ENCODE assay signal across 23 cellular contexts in the genomic region with DNA sequence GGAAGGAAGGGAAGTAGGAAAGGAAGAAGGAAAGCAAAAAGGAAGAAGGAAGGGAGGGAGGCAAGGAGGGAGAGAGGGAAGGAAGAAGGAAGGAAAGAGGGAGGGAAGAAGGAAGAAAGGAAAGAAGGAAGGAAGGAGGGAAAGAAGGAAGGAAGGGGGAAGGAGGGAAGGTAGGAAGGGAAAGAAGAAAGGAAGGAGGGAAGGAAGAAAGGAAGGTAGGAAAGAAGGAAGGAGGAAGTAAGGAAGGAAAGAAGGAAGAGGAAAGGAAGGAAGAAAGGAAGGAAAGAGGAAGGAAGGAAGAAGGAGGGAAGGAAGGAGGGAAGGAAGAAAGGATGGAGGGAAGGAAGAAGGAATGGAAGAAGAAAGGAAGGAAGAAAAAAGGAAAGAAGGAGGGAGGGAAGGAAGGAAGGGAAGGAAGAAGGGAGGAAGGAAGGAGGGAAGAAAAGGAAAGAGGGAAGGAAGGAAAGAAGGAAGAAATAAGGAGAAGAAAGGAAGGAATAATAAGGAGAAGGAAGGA. TPM values are rescaled to one million over a fixed set of nuclear protein-coding genes. Genes with fewer than 3 reads are reported as not detected.
DNase-seq lines count a peak whose midpoint lies in the region; ATAC-seq, FAIRE-seq and TF ChIP-seq lines count a peak whose summit lies in the region.
"Had no signal": no experiment of that assay in that cellular context is flagged by ENCODE, and none has a peak within 500 bp of the region (broad histone marks: within the 10 kb centered on the region; RNA-seq: fewer than 3 reads in every experiment).

No MANE protein-coding gene starts in this region.

- H3K4me3 ChIP-seq in HEK293 (ENCODE audit: low read depth, low read length) (no peak overlapping the region), astrocyte (ENCODE audit: insufficient read depth, low read depth, low read length) (no peak overlapping the region)
- H3K4me3 ChIP-seq: A549; BLaER1 treated with 17β-estradiol and CSF1 and Interleukin-3, amounts not matched to agents 10 nM and 100 nM had no signal

- H3K9me3 ChIP-seq in HEK293 (ENCODE audit: control insufficient read depth, insufficient read depth, low read depth, low read length) (no peaks in the 10 kb centered on the region), astrocyte (ENCODE audit: insufficient read depth, low read depth, low read length) (no peaks in the 10 kb centered on the region)
- H3K9me3 ChIP-seq: A549, Caco-2 had no signal

- CTCF ChIA-PET in HEK293 (lab: Yijun Ruan, JAX), result no interaction called here

- H2AFZ ChIP-seq in astrocyte (ENCODE audit: low read depth, low read length), result no peak overlapping the region

- H3K4me1 ChIP-seq in HEK293 (ENCODE audit: control insufficient read depth, insufficient read depth, low read length) (no peaks in the 10 kb centered on the region), astrocyte (ENCODE audit: insufficient read depth, low read length) (no peaks in the 10 kb centered on the region)
- H3K4me1 ChIP-seq: A549; BLaER1 treated with 17β-estradiol and CSF1 and Interleukin-3, amounts not matched to agents 10 nM and 100 nM; Caco-2 had no signal

- H3K27ac Mint-ChIP-seq in activated naive CD4-positive, alpha-beta T cell treated with anti-CD3 and anti-CD28 coated beads, Interleukin-2, amount 50 U/mL, for 24 hours, result peak overlapping the region; percentile 12
- no peak overlapping the region for H3K27ac Mint-ChIP-seq in astrocyte (ENCODE audit: unreplicated experiment)
- H3K27ac Mint-ChIP-seq in progenitor cell of endocrine pancreas, result peak overlapping the region; percentile 29
- H3K27ac Mint-ChIP-seq: B cell; CD4-positive, alpha-beta T cell; CD8-positive, alpha-beta T cell had no signal

- no peak overlapping the region for H3K4me2 ChIP-seq in astrocyte (ENCODE audit: low read length)
- H3K4me2 ChIP-seq: A549; BLaER1 treated with 17β-estradiol and CSF1 and Interleukin-3, amounts not matched to agents 10 nM and 100 nM had no signal

- TF ChIP-seq CTCF in HEK293 (tag by site-specific recombination; IDR thresholded peaks at IDR 0.05), result no peak
- no peak for TF ChIP-seq CTCF in astrocyte (IDR thresholded peaks at IDR 0.05; ENCODE audit: insufficient read depth, low read depth, low read length)
- TF ChIP-seq CTCF in progenitor cell of endocrine pancreas (IDR thresholded peaks at IDR 0.05; ENCODE audit: unreplicated experiment), result no peak
- TF ChIP-seq CTCF in omental fat pad (IDR thresholded peaks at IDR 0.05), result no peak

- H3K79me2 ChIP-seq in astrocyte (ENCODE audit: insufficient read depth, low read length), result no peaks in the 10 kb centered on the region

- FAIRE-seq in astrocyte (lab: Jason Lieb, UNC), result peak; percentile 54
- FAIRE-seq: D721Med, G401.6, GM12891, GM19239 had no signal

- DNase-seq in activated naive CD4-positive, alpha-beta T cell (lab: John Stamatoyannopoulos, UW), result no peak
- DNase-seq in astrocyte (ENCODE audit: low read depth) (no peak), progenitor cell of endocrine pancreas (ENCODE audit: low spot score, unreplicated experiment) (no peak), omental fat pad (ENCODE audit: low spot score) (no peak)
- DNase-seq in stimulated activated CD4-positive, alpha-beta T cell treated with anti-CD3 and anti-CD28 coated beads, Interleukin-12 subunit alpha, Interleukin-12 subunit beta, amount 100 ng/mL, for 4 hours, result no peak
- DNase-seq: AML-193; Caco-2; Calu3; CD4-positive, alpha-beta T cell; CD8-positive, alpha-beta T cell; DMS79 treated with DMSO at 0.1 percent for 48 hours; GF-D8 had no signal

- H3K36me3 Mint-ChIP-seq in activated naive CD4-positive, alpha-beta T cell treated with anti-CD3 and anti-CD28 coated beads, Interleukin-2, amount 50 U/mL, for 24 hours, result no peaks in the 10 kb centered on the region
- H3K36me3 Mint-ChIP-seq in astrocyte (ENCODE audit: low read depth, unreplicated experiment) (peaks cover 3% of the 10 kb centered on the region), progenitor cell of endocrine pancreas (ENCODE audit: insufficient read depth) (peaks cover 24% of the 10 kb centered on the region)
- H3K36me3 Mint-ChIP-seq: CD8-positive, alpha-beta T cell had no signal

- H3K9me3 Mint-ChIP-seq in activated naive CD4-positive, alpha-beta T cell treated with anti-CD3 and anti-CD28 coated beads, Interleukin-2, amount 50 U/mL, for 24 hours, result no peaks in the 10 kb centered on the region
- H3K9me3 Mint-ChIP-seq in astrocyte (ENCODE audit: unreplicated experiment), result no peaks in the 10 kb centered on the region
- no peaks in the 10 kb centered on the region for H3K9me3 Mint-ChIP-seq in progenitor cell of endocrine pancreas (ENCODE audit: low read depth)
- H3K9me3 Mint-ChIP-seq: CD4-positive, alpha-beta T cell; CD8-positive, alpha-beta T cell had no signal

- no peak overlapping the region for H3K27ac ChIP-seq in HEK293 (ENCODE audit: extremely low read depth, low read depth, low read length)
- no peak overlapping the region for H3K27ac ChIP-seq in astrocyte (ENCODE audit: low read depth, low read length)
- H3K27ac ChIP-seq: 22Rv1; A549; BLaER1 treated with 17β-estradiol and CSF1 and Interleukin-3, amounts not matched to agents 10 nM and 100 nM; C4-2B had no signal

- H3K36me3 ChIP-seq in HEK293 (ENCODE audit: control insufficient read depth in 2 of 2, insufficient read depth in 1 of 2, low read length in 2 of 2) (no peaks in the 10 kb centered on the region), astrocyte (ENCODE audit: insufficient read depth, low read length) (no peaks in the 10 kb centered on the region)
- H3K36me3 ChIP-seq: BLaER1 treated with 17β-estradiol and CSF1 and Interleukin-3, amounts not matched to agents 10 nM and 100 nM had no signal

- POLR2A ChIA-PET in HEK293 (lab: Yijun Ruan, JAX), result no interaction called here

- H3K9ac ChIP-seq in astrocyte (ENCODE audit: low read length), result no peak overlapping the region
- H3K9ac ChIP-seq: BLaER1 treated with 17β-estradiol and CSF1 and Interleukin-3, amounts not matched to agents 10 nM and 100 nM had no signal

- no peaks in the 10 kb centered on the region for H3K27me3 Mint-ChIP-seq in activated naive CD4-positive, alpha-beta T cell treated with anti-CD3 and anti-CD28 coated beads, Interleukin-2, amount 50 U/mL, for 24 hours
- H3K27me3 Mint-ChIP-seq in astrocyte (ENCODE audit: low read depth, unreplicated experiment) (no peaks in the 10 kb centered on the region), progenitor cell of endocrine pancreas (no peaks in the 10 kb centered on the region)
- H3K27me3 Mint-ChIP-seq: CD4-positive, alpha-beta T cell had no signal

- H3K4me3 Mint-ChIP-seq in activated naive CD4-positive, alpha-beta T cell treated with anti-CD3 and anti-CD28 coated beads, Interleukin-2, amount 50 U/mL, for 24 hours, result no peak overlapping the region
- H3K4me3 Mint-ChIP-seq in astrocyte (ENCODE audit: unreplicated experiment), result no peak overlapping the region
- no peak overlapping the region for H3K4me3 Mint-ChIP-seq in progenitor cell of endocrine pancreas (ENCODE audit: low read depth)
- H3K4me3 Mint-ChIP-seq: B cell; CD4-positive, alpha-beta T cell; CD8-positive, alpha-beta T cell had no signal

- no peaks in the 10 kb centered on the region for H3K4me1 Mint-ChIP-seq in activated naive CD4-positive, alpha-beta T cell treated with anti-CD3 and anti-CD28 coated beads, Interleukin-2, amount 50 U/mL, for 24 hours
- H3K4me1 Mint-ChIP-seq in astrocyte (ENCODE audit: low read depth, unreplicated experiment) (no peaks in the 10 kb centered on the region), progenitor cell of endocrine pancreas (ENCODE audit: low read depth) (peaks cover 17% of the 10 kb centered on the region)
- H3K4me1 Mint-ChIP-seq: B cell had no signal

- no peaks in the 10 kb centered on the region for H3K27me3 ChIP-seq in astrocyte (ENCODE audit: insufficient read depth, low read length)

- H4K20me1 ChIP-seq in astrocyte (ENCODE audit: insufficient read depth, low read length), result no peaks in the 10 kb centered on the region
- H4K20me1 ChIP-seq: BLaER1 treated with 17β-estradiol and CSF1 and Interleukin-3, amounts not matched to agents 10 nM and 100 nM had no signal

- ATAC-seq in omental fat pad (ENCODE audit: low FRiP score), result no peak
- ATAC-seq: A549; CD8-positive, alpha-beta T cell had no signal

TF ChIP-seq in HEK293, 187 proteins besides CTCF, POLR2A, EP300 and RAD21 (continues in another document):
- TF ChIP-seq ZNF670 (tag by site-specific recombination; IDR thresholded peaks at IDR 0.05; ENCODE audit: low read depth), result no peak
- peak; percentile 3; the same call in 1 of the 2 replicates for TF ChIP-seq ZNF776 (tag by site-specific recombination; IDR thresholded peaks at IDR 0.05; ENCODE audit: borderline replicate concordance)
- TF ChIP-seq ZXDB (tag by site-specific recombination; IDR thresholded peaks at IDR 0.05), result no peak
- no peak for TF ChIP-seq TRIM28 (IDR thresholded peaks at IDR 0.05; ENCODE audit: borderline replicate concordance, low read length)
- no peak for TF ChIP-seq ZNF26 (tag by site-specific recombination; IDR thresholded peaks at IDR 0.05)
- 0 out of 2 replicates have a peak, but pooled peaks have one; percentile 29 for TF ChIP-seq SALL2 (tag by site-specific recombination; IDR thresholded peaks at IDR 0.05; ENCODE audit: borderline replicate concordance)
- no peak for TF ChIP-seq INSM2 (tag by site-specific recombination; IDR thresholded peaks at IDR 0.05)

RNA-seq across cellular contexts. Expression of gene SCML1, which starts 18.6 kb away (rescaled TPM):
- total RNA-seq in astrocyte, result 4.2 and 5.1 TPM in 2 replicates
- 3.7 and 4.6 TPM in 2 replicates for total RNA-seq in progenitor cell of endocrine pancreas
- 10 to 100 TPM; 14.8 to 25.9 (median 20.5) TPM for total RNA-seq in omental fat pad
